Comparison of ENCODE assay signal across 32 cellular contexts in genomic region chr15:59205839-59206622, GRCh38. TPM values are rescaled to one million over a fixed set of nuclear protein-coding genes. Genes with fewer than 3 reads are reported as not detected.
"Had no signal": no experiment of that assay in that cellular context is flagged by ENCODE, and none has a peak within 500 bp of the region (broad histone marks: within the 10 kb centered on the region; RNA-seq: fewer than 3 reads in every experiment).

No MANE protein-coding gene starts in this region.

- FAIRE-seq: bronchial epithelial cell had no signal

- H3K9ac ChIP-seq: SK-N-SH had no signal

- DNase-seq: activated CD4-positive, alpha-beta memory T cell treated with anti-CD3 and anti-CD28 coated beads for 36 hours; activated CD4-positive, alpha-beta T cell treated with anti-CD3 and anti-CD28 coated beads for 1 hour; activated CD4-positive, alpha-beta T cell treated with anti-CD3 and anti-CD28 coated beads, Interleukin-2, amount 10 ng/mL, durations not matched to agents 24 days and 14 days; activated effector memory CD4-positive, alpha-beta T cell treated with anti-CD3 and anti-CD28 coated beads, Interleukin-2, amount 50 U/mL, for 16 hours; activated naive CD4-positive, alpha-beta T cell treated with Interleukin-2 at 50 U/mL for 16 hours; activated naive CD8-positive, alpha-beta T cell treated with anti-CD3 and anti-CD28 coated beads, Interleukin-2, amount 50 U/mL, for 24 hours; activated T-cell treated with anti-CD3 and anti-CD28 coated beads, Interleukin-2, amount 50 U/mL, for 4 hours; amniotic stem cell; body of pancreas; central memory CD4-positive, alpha-beta T cell; MV-4-11; NCI-H1092 treated with DMSO at 0.1 percent for 48 hours; NCI-H1417 treated with DMSO at 0.1 percent for 48 hours; NCI-H1694; NCI-H2029 treated with DMSO at 0.1 percent for 48 hours; NCI-H345; NCI-H510A; NCI-H526 treated with DMSO at 0.1 percent for 48 hours; NCI-H82; OCI-M1; Right ventricle myocardium superior; RPMI8226; SJCRH30; SK-N-SH had no signal

- H3K9me3 ChIP-seq: ascending aorta, body of pancreas, SJCRH30, SK-N-SH had no signal

- H3K4me1 ChIP-seq: ascending aorta, body of pancreas, SJCRH30 had no signal

- ATAC-seq: activated naive CD4-positive, alpha-beta T cell treated with anti-CD3 and anti-CD28 coated beads, Interleukin-2, amount 50 U/mL, for 72 hours; activated naive CD8-positive, alpha-beta T cell treated with anti-CD3 and anti-CD28 coated beads, Interleukin-2, amount 50 U/mL, for 24 hours; activated T-cell treated with anti-CD3 and anti-CD28 coated beads, Interleukin-2, amount 50 U/mL, for 4 hours; body of pancreas; Panc1; WTC11 had no signal

- H3K27ac ChIP-seq: ascending aorta, body of pancreas, SJCRH30 had no signal

- H3K27me3 ChIP-seq: ascending aorta, body of pancreas, SJCRH30 had no signal

- H3K4me2 ChIP-seq: SK-N-SH had no signal

- H3K4me3 ChIP-seq: ascending aorta, body of pancreas, SJCRH30 had no signal

RNA-seq across cellular contexts. Expression of gene LDHAL6B, which starts 0.6 kb away (rescaled TPM):
- total RNA-seq: activated CD4-positive, alpha-beta memory T cell treated with anti-CD3 and anti-CD28 coated beads for 36 hours; activated CD4-positive, alpha-beta T cell treated with anti-CD3 and anti-CD28 coated beads, Interleukin-2, amount 10 ng/mL, durations not matched to agents 24 days and 14 days; activated naive CD4-positive, alpha-beta T cell treated with anti-CD3 and anti-CD28 coated beads, Interleukin-2, amount 50 U/mL, for 72 hours; activated T-cell treated with anti-CD3 and anti-CD28 coated beads, Interleukin-2, amount 50 U/mL, for 4 hours; ascending aorta; body of pancreas; bronchial epithelial cell; chondrocyte; MCF 10A; Right ventricle myocardium superior; SJCRH30; T-helper 1 cell treated with Interleukin-12 subunit alpha and Interleukin-12 subunit beta and Interleukin-4 antibody, amounts not matched to agents 30 ng/mL and 1 ng/mL, for 36 hours; WTC11 had no signal
- polyA plus RNA-seq: SK-N-SH had no signal
